Comparison of ENCODE assay signal across 28 cellular contexts in the genomic region with DNA sequence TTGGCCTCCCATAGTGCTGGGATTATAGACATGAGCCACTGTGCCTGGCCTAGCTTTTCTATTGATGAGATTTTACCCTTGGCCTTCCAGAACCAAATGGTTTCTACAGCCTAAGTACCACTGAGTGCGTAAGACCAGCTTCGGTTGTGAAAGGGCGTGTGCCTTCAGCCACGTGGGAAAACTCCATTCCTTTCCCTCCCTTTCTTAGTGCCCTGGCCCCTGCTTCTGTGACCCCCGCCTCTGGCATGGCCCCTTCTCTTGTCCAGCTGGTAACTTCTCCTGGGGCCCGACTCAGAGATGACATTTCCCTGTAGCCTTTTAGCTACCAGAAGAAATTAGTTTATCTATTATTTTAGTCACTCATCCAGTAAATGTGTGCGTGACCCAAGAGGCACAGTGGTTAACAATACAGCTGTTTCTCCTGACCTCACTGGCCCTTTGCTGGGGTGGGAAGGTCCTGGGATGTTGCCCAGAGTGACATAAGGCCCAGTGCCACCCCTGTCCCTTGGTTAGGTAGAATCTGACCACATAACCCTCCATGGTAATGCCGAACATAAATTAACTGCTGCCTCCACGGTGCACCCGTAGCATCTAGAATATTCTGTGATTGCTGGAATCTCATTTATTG.
"Had no signal": no experiment of that assay in that cellular context is flagged by ENCODE, and none has a peak within 500 bp of the region (broad histone marks: within the 10 kb centered on the region; RNA-seq: fewer than 3 reads in every experiment).

No MANE protein-coding gene starts in this region.

- H3K9me3 ChIP-seq: ascending aorta, body of pancreas, MG63, Peyer's patch had no signal

- H3K4me1 ChIP-seq: ascending aorta had no signal

- H3K27me3 ChIP-seq: ascending aorta, body of pancreas, MG63, Peyer's patch had no signal

- ATAC-seq: activated CD8-positive, alpha-beta memory T cell treated with anti-CD3 and anti-CD28 coated beads, Interleukin-2, amount 10 ng/mL, durations not matched to agents 7 days and 5 days; activated naive CD4-positive, alpha-beta T cell treated with anti-CD3 and anti-CD28 coated beads, Interleukin-2, amount 50 U/mL, for 72 hours; activated naive CD8-positive, alpha-beta T cell treated with anti-CD3 and anti-CD28 coated beads, Interleukin-2, amount 50 U/mL, for 24 hours; body of pancreas; T-helper 17 cell; WTC11 had no signal

- H3K27ac Mint-ChIP-seq: activated CD8-positive, alpha-beta memory T cell treated with anti-CD3 and anti-CD28 coated beads, Interleukin-2, amount 10 ng/mL, durations not matched to agents 7 days and 5 days; activated naive CD4-positive, alpha-beta T cell treated with anti-CD3 and anti-CD28 coated beads, Interleukin-2, amount 50 U/mL, for 72 hours; activated naive CD8-positive, alpha-beta T cell treated with anti-CD3 and anti-CD28 coated beads, Interleukin-2, amount 50 U/mL, for 24 hours; activated T-cell treated with anti-CD3 and anti-CD28 coated beads, Interleukin-2, amount 50 U/mL, for 24 hours; activated T-helper 1 cell treated with anti-CD3 and anti-CD28 coated beads, Interleukin-12 subunit alpha, Interleukin-12 subunit beta, Interleukin-2, Interleukin-4 antibody, amounts not matched to agents 30 ng/mL and 10 ng/mL and 1 ng/mL, durations not matched to agents 14 hours and 24 hours and 36 hours; T-helper 17 cell; WTC11 had no signal

- H3K9me3 Mint-ChIP-seq: activated naive CD4-positive, alpha-beta T cell treated with anti-CD3 and anti-CD28 coated beads, Interleukin-2, amount 50 U/mL, for 72 hours; activated naive CD8-positive, alpha-beta T cell treated with anti-CD3 and anti-CD28 coated beads, Interleukin-2, amount 50 U/mL, for 24 hours; activated T-cell treated with anti-CD3 and anti-CD28 coated beads, Interleukin-2, amount 50 U/mL, for 24 hours; activated T-helper 1 cell treated with anti-CD3 and anti-CD28 coated beads, Interleukin-12 subunit alpha, Interleukin-12 subunit beta, Interleukin-2, Interleukin-4 antibody, amounts not matched to agents 30 ng/mL and 10 ng/mL and 1 ng/mL, durations not matched to agents 14 hours and 24 hours and 36 hours; WTC11 had no signal

- H3K4me3 ChIP-seq: ascending aorta, body of pancreas, MG63, Peyer's patch had no signal

- H3K36me3 ChIP-seq: ascending aorta, MG63, Peyer's patch had no signal

- DNase-seq: activated CD4-positive, alpha-beta T cell treated with anti-CD3 and anti-CD28 coated beads for 48 hours; activated CD4-positive, alpha-beta T cell treated with anti-CD3 and anti-CD28 coated beads, Interleukin-2, amount 50 U/mL, for 4 hours; activated CD4-positive, CD25-positive, alpha-beta regulatory T cell treated with anti-CD3 and anti-CD28 coated beads, Interleukin-2, amount 50 U/mL, for 72 hours; activated CD8-positive, alpha-beta memory T cell treated with anti-CD3 and anti-CD28 coated beads, Interleukin-2, amount 10 ng/mL, durations not matched to agents 7 days and 5 days; activated effector memory CD4-positive, alpha-beta T cell treated with Interleukin-2 at 50 U/mL for 16 hours; activated naive CD4-positive, alpha-beta T cell treated with Interleukin-2 at 50 U/mL for 16 hours; activated naive CD8-positive, alpha-beta T cell treated with anti-CD3 and anti-CD28 coated beads, Interleukin-2, amount 50 U/mL, for 24 hours; activated T-cell treated with anti-CD3 and anti-CD28 coated beads, Interleukin-2, amount 50 U/mL, for 24 hours; amniotic stem cell; body of pancreas; central memory CD4-positive, alpha-beta T cell; MG63; MV-4-11; NCI-H1092 treated with DMSO at 0.1 percent for 48 hours; NCI-H1417 treated with DMSO at 0.1 percent for 48 hours; NCI-H1694 treated with DMSO at 0.1 percent for 48 hours; NCI-H2029 treated with DMSO at 0.1 percent for 48 hours; NCI-H345; NCI-H510A; NCI-H526 treated with DMSO at 0.1 percent for 48 hours; Peyer's patch; SHP77 treated with DMSO at 0.1 percent for 48 hours; T-helper 17 cell; T-helper 9 cell had no signal

- H3K4me3 Mint-ChIP-seq: activated CD8-positive, alpha-beta memory T cell treated with anti-CD3 and anti-CD28 coated beads, Interleukin-2, amount 10 ng/mL, durations not matched to agents 7 days and 5 days; activated naive CD8-positive, alpha-beta T cell treated with anti-CD3 and anti-CD28 coated beads, Interleukin-2, amount 50 U/mL, for 24 hours; activated T-cell treated with anti-CD3 and anti-CD28 coated beads, Interleukin-2, amount 50 U/mL, for 24 hours; activated T-helper 1 cell treated with anti-CD3 and anti-CD28 coated beads, Interleukin-12 subunit alpha, Interleukin-12 subunit beta, Interleukin-2, Interleukin-4 antibody, amounts not matched to agents 30 ng/mL and 10 ng/mL and 1 ng/mL, durations not matched to agents 14 hours and 24 hours and 36 hours; T-helper 17 cell; WTC11 had no signal

- H3K27me3 Mint-ChIP-seq: activated CD8-positive, alpha-beta memory T cell treated with anti-CD3 and anti-CD28 coated beads, Interleukin-2, amount 10 ng/mL, durations not matched to agents 7 days and 5 days; activated naive CD8-positive, alpha-beta T cell treated with anti-CD3 and anti-CD28 coated beads, Interleukin-2, amount 50 U/mL, for 24 hours; activated T-cell treated with anti-CD3 and anti-CD28 coated beads, Interleukin-2, amount 50 U/mL, for 24 hours; T-helper 17 cell had no signal

- H3K36me3 Mint-ChIP-seq: activated naive CD4-positive, alpha-beta T cell treated with anti-CD3 and anti-CD28 coated beads, Interleukin-2, amount 50 U/mL, for 72 hours; WTC11 had no signal

- H3K27ac ChIP-seq: ascending aorta, body of pancreas, Peyer's patch had no signal
